In the genomic region with DNA sequence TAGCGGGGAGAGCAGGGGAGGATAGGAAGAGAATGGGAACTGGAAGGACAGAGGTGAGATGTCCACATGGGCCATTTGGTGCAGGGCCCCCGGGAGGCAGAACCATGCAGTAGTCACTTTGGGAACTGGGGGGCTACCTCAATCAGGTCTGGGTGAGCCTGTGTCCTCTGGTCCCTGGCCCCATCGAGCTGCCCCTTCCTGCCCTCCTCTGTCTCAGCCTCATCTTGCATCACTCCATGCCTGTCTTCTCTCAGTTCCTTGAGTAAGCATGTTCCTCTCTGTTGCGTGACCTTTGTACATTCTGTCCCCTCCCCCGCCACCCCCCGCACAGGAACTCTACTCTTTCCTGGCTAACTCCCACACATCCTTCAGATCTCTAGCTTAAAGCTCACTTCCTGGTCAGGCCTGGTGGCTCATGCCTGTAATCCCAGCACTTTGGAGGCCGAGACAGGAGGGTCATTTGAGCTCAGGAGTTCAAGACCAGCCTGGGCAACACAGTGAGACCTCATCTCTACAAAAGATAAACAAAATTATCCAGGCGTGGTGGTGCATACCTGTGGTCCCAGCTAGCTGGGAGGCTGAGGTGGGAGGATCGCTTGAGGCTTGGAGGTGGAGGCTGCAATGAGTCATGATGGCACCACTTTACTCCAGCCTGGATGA, we compare ENCODE assay signal across 9 cellular contexts. TPM values are rescaled to one million over a fixed set of nuclear protein-coding genes. Genes with fewer than 3 reads are reported as not detected.
DNase-seq lines count a peak whose midpoint lies in the region; ATAC-seq and TF ChIP-seq lines count a peak whose summit lies in the region.
"Had no signal": no experiment of that assay in that cellular context is flagged by ENCODE, and none has a peak within 500 bp of the region (broad histone marks: within the 10 kb centered on the region; RNA-seq: fewer than 3 reads in every experiment).

No MANE protein-coding gene starts in this region.

- intact Hi-C loops in right lobe of liver (cut with DNase I): loop anchor here in 1 of 2 donors (10.0 kb wide), 1 partner anchor 167 kb away; no protein-coding TSS in a partner anchor

- peaks cover 0 to 8% of the 10 kb centered on the region in 2 donors for H3K36me3 Mint-ChIP-seq in activated naive CD4-positive, alpha-beta T cell treated with anti-CD3 and anti-CD28 coated beads, Interleukin-2, amount 50 U/mL, for 72 hours
- H3K36me3 Mint-ChIP-seq in glutamatergic neuron (ENCODE audit: unreplicated experiment): no peaks in the 10 kb centered on the region
- H3K36me3 Mint-ChIP-seq in immature natural killer cell: no peaks in the 10 kb centered on the region

- H3K4me1 ChIP-seq in right lobe of liver: no peaks in the 10 kb centered on the region

- H3K36me3 ChIP-seq in right lobe of liver: no peaks in the 10 kb centered on the region

- TF ChIP-seq POLR2A in right lobe of liver (IDR thresholded peaks at IDR 0.05): peak; percentile 27

- H3K4me3 Mint-ChIP-seq in glutamatergic neuron (ENCODE audit: unreplicated experiment): no peak overlapping the region
- H3K4me3 Mint-ChIP-seq in immature natural killer cell: no peak overlapping the region

- DNase-seq in AG10803 (ENCODE audit: low read depth) (peak; percentile 23), LHCN-M2 (ENCODE audit: low read depth) (peak; percentile 8), right lobe of liver (peak in 1 of 3 donors; percentile 48), glutamatergic neuron (no peak), immature natural killer cell (no peak), ecto neural progenitor cell (ENCODE audit: low spot score) (no peak)
- DNase-seq in activated naive CD4-positive, alpha-beta T cell treated with anti-CD3 and anti-CD28 coated beads, Interleukin-2, amount 50 U/mL, for 72 hours (ENCODE audit: low spot score in 2 of 2): peak in 1 of 2 donors; percentile 69
- DNase-seq: DMS53 had no signal

- H3K27ac Mint-ChIP-seq in activated naive CD4-positive, alpha-beta T cell treated with anti-CD3 and anti-CD28 coated beads, Interleukin-2, amount 50 U/mL, for 72 hours: peak overlapping the region; percentile 79 to 89
- no peak overlapping the region for H3K27ac Mint-ChIP-seq in glutamatergic neuron (ENCODE audit: unreplicated experiment)
- H3K27ac Mint-ChIP-seq in immature natural killer cell: peak overlapping the region in 2 of 6 donors; percentile 11 to 55

- H3K27ac ChIP-seq in right lobe of liver: peak overlapping the region in 1 of 3 donors; percentile 29

- H3K4me3 ChIP-seq in AG10803 (ENCODE audit: low read length) (no peak overlapping the region), right lobe of liver (no peak overlapping the region)

- TF ChIP-seq CTCF in AG10803 (conservative IDR thresholded peaks at IDR 0.05; ENCODE audit: low read length): no peak
- TF ChIP-seq CTCF in right lobe of liver (IDR thresholded peaks at IDR 0.05): no peak
- TF ChIP-seq CTCF in glutamatergic neuron (IDR thresholded peaks at IDR 0.05; ENCODE audit: partially characterized antibody, unreplicated experiment): no peak

- 39% methylated on average over 7 of the region's 9 CpGs for WGBS in right lobe of liver (ENCODE audit: insufficient coverage, low coverage, low lambda C conversion rate, missing lambda C conversion rate)

- H3K27me3 Mint-ChIP-seq in glutamatergic neuron (ENCODE audit: unreplicated experiment) (peaks cover 2% of the 10 kb centered on the region), immature natural killer cell (ENCODE audit: low read depth in 3 of 3) (peaks cover 0 to 2% (median 0%) of the 10 kb centered on the region in 3 donors)

- no peaks in the 10 kb centered on the region for H3K4me1 Mint-ChIP-seq in glutamatergic neuron (ENCODE audit: low read depth, unreplicated experiment)
- peaks cover 3 to 7% of the 10 kb centered on the region in 2 donors for H3K4me1 Mint-ChIP-seq in immature natural killer cell

- no peaks in the 10 kb centered on the region for H3K9me3 ChIP-seq in right lobe of liver

- H3K9me3 Mint-ChIP-seq in activated naive CD4-positive, alpha-beta T cell treated with anti-CD3 and anti-CD28 coated beads, Interleukin-2, amount 50 U/mL, for 72 hours: no peaks in the 10 kb centered on the region
- peaks cover 2% of the 10 kb centered on the region for H3K9me3 Mint-ChIP-seq in glutamatergic neuron (ENCODE audit: unreplicated experiment)
- no peaks in the 10 kb centered on the region for H3K9me3 Mint-ChIP-seq in immature natural killer cell

- peak; percentile 62 to 86 for ATAC-seq in activated naive CD4-positive, alpha-beta T cell treated with anti-CD3 and anti-CD28 coated beads, Interleukin-2, amount 50 U/mL, for 72 hours
- ATAC-seq in right lobe of liver (peak; percentile 46 to 61 (median 52)), HG03196 (IDR thresholded peaks at IDR 0.05; ENCODE audit: unreplicated experiment) (no peak)

- no peaks in the 10 kb centered on the region for H3K27me3 ChIP-seq in right lobe of liver

RNA-seq across cellular contexts. Expression of a gene that starts 23.2 kb away (rescaled TPM):
- total RNA-seq in LHCN-M2 (2014; rRNA removed) (5.6 and 8.9 TPM in 2 replicates), right lobe of liver (100 to 1,000 TPM in 1 of 6 experiments, 10 to 100 TPM in 4, 1 to 10 TPM in 1; 9.9 to 151 (median 49.5) TPM), glutamatergic neuron (ENCODE audit: unreplicated experiment) (2.9 TPM)
- polyA plus RNA-seq in LHCN-M2 (2012): 0.58 TPM
- 10 to 100 TPM; 55.8 to 65.9 TPM for total RNA-seq in activated naive CD4-positive, alpha-beta T cell treated with anti-CD3 and anti-CD28 coated beads, Interleukin-2, amount 50 U/mL, for 72 hours
- 100 to 1,000 TPM; 525 to 765 (median 608) TPM for polyA plus RNA-seq in immature natural killer cell

Comparison
In these comparisons a context has a peak if more than half of its experiments do, and no peak if none do; other contexts are left out.
1. DNase-seq: peak in AG10803 (single experiment) and LHCN-M2 (single experiment); none in glutamatergic neuron (single experiment), immature natural killer cell (0 of 3) and ecto neural progenitor cell (single experiment).